Comparison of ENCODE assay signal across 8 cellular contexts in genomic region chr1:27284425-27285287, GRCh38. TPM values are rescaled to one million over a fixed set of nuclear protein-coding genes. Genes with fewer than 3 reads are reported as not detected.
DNase-seq lines count a peak whose midpoint lies in the region; ATAC-seq and TF ChIP-seq lines count a peak whose summit lies in the region.

No MANE protein-coding gene starts in this region.

- ATAC-seq in left colon (peak; percentile 93), HG02981 (IDR thresholded peaks at IDR 0.05; ENCODE audit: unreplicated experiment) (no peak)

- H3K36me3 ChIP-seq in H7 (replicated peaks; ENCODE audit: control insufficient read depth, insufficient read depth, low read length): peaks cover 3% of the 10 kb centered on the region

- CTCF ChIA-PET in AG04450 (lab: Charles Lee): interaction anchor here (0.6 to 7.2 kb wide), 31 partner anchors 12 to 375 kb away, joined by 3 to 112 read pairs (median 4); partner anchors contain the start of gene SLC9A1

- no peak overlapping the region for H3K4me3 ChIP-seq in AG04450 (ENCODE audit: low read depth, low read length)
- no peak overlapping the region for H3K4me3 ChIP-seq in H7 (ENCODE audit: insufficient read depth, low read depth, low read length)

- TF ChIP-seq CTCF in AG04450 (IDR thresholded peaks at IDR 0.05; ENCODE audit: low read depth, low read length): peak; percentile 82

- POLR2A ChIA-PET in AG04450 (lab: Yijun Ruan, JAX): interaction anchor here (0.9 kb wide), 1 partner anchor 65 kb away, joined by 3 read pairs; no protein-coding TSS in a partner anchor

- no peaks in the 10 kb centered on the region for H3K9me3 ChIP-seq in AG04450 (ENCODE audit: control insufficient read depth, insufficient read depth, low read length)

- H3K27me3 ChIP-seq in AG04450 (ENCODE audit: control insufficient read depth, insufficient read depth, low read length): no peaks in the 10 kb centered on the region
- H3K27me3 ChIP-seq in H7 (ENCODE audit: control insufficient read depth, insufficient read depth, low read length): no peaks in the 10 kb centered on the region

- intact Hi-C loops in left colon (cut with DNase I, micrococcal nuclease): loop anchor here (2.0 to 5.0 kb wide), 3 partner anchors 87 to 182 kb away; no protein-coding TSS in a partner anchor

- DNase-seq in AG04450 (ENCODE audit: low read depth, low spot score) (peak; percentile 53), H7 (peak; percentile 91), NCI-H460 (ENCODE audit: extremely low read depth, low read depth) (peak; percentile 71), left colon (peak; percentile 72 to 97)
- DNase-seq in activated CD4-positive, CD25-positive, alpha-beta regulatory T cell treated with anti-CD3 and anti-CD28 coated beads, Interleukin-2, amount 50 U/mL, for 16 hours (ENCODE audit: low read depth, low spot score): peak; percentile 81
- peak; percentile 74 for DNase-seq in central memory CD4-positive, alpha-beta T cell
- peak; percentile 82 for DNase-seq in stimulated activated CD4-positive, alpha-beta T cell treated with anti-CD3 and anti-CD28 coated beads, Interleukin-2, amount 100 ng/mL, for 4 hours (ENCODE audit: low read depth)

- H3K27ac ChIP-seq in AG04450 (ENCODE audit: low read depth, low read length): no peak overlapping the region

RNA-seq across cellular contexts. Expression of gene TMEM222, which starts 37.3 kb away (rescaled TPM):
- polyA plus RNA-seq in AG04450 (2011; rRNA removed): 27.8 and 37.2 TPM in 2 replicates
- polyA minus RNA-seq in AG04450 (2011; rRNA and poly(A)+ RNA removed): 44.2 and 59.3 TPM in 2 replicates
- 41.0 and 53.4 TPM in 2 replicates for total RNA-seq in H7 (2014; rRNA removed; shearing (Covaris generic))
- total RNA-seq in NCI-H460 (2014; rRNA removed; shearing (Covaris generic)): 17.2 and 19.2 TPM in 2 replicates
- polyA plus RNA-seq in NCI-H460 (2014; cell fraction: nucleus; rRNA removed): 31.6 and 38.5 TPM in 2 replicates
- total RNA-seq in left colon: 10 to 100 TPM; 29.2 to 30.2 TPM

RNA-seq across cellular contexts. Expression of gene WDTC1, which starts 50.2 kb away (rescaled TPM):
- polyA plus RNA-seq in AG04450 (2011; rRNA removed): 7.1 and 9.2 TPM in 2 replicates
- polyA minus RNA-seq in AG04450 (2011; rRNA and poly(A)+ RNA removed): 10.3 and 14.3 TPM in 2 replicates
- total RNA-seq in H7 (2014; rRNA removed; shearing (Covaris generic)): 23.9 and 26.1 TPM in 2 replicates
- 10.3 and 11.2 TPM in 2 replicates for total RNA-seq in NCI-H460 (2014; rRNA removed; shearing (Covaris generic))
- polyA plus RNA-seq in NCI-H460 (2014; cell fraction: nucleus; rRNA removed): 3.5 and 3.7 TPM in 2 replicates
- total RNA-seq in left colon: 10 to 100 TPM; 38.5 to 43.3 TPM

RNA-seq across cellular contexts. Expression of gene SYTL1, which starts 57.2 kb away (rescaled TPM):
- polyA plus RNA-seq in AG04450 (2011; rRNA removed): 0.32 and 0.35 TPM in 2 replicates
- polyA minus RNA-seq in AG04450 (2011; rRNA and poly(A)+ RNA removed): 0.17 and 0.18 TPM in 2 replicates
- total RNA-seq in H7 (2014; rRNA removed; shearing (Covaris generic)): 5.6 and 6.4 TPM in 2 replicates
- total RNA-seq in NCI-H460 (2014; rRNA removed; shearing (Covaris generic)): 0.37 TPM in 1 of 2 replicates, not detected in the other
- 1.1 and 1.7 TPM in 2 replicates for polyA plus RNA-seq in NCI-H460 (2014; cell fraction: nucleus; rRNA removed)
- 10 to 100 TPM; 12.9 to 15.2 TPM for total RNA-seq in left colon
